Comparison of ENCODE assay signal across 16 cellular contexts in the genomic region with DNA sequence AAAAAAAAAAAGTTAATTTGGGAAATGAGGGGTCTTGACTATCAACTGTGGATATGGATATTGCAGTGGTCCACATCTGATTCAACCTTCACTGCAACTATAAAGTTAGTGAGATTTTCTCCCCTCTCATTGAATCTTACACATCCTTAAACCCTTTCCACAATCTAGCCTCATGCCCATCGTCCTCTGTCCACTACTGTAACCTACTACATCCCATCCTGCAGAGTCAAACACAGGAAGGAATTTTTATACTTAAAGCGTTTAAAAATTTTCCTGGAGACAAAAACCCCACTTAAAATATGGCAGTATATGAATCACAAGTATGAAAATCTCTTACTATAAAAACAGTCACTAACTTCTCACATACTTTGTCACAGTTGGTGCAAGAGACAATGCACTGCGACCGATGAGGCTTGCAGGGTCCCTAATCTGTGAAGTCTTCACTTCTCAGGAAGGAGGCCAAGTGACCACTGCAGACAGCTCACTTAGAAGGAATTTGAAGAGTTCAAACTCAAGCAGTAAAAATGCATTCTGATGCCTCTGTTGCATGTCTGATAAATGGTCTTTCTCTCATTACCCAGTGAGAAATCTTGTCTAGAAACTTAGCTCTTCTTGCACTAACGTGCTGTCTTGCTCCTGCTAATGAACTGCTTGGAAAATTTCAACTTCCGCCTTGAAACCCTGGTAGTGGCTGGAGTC. TPM values are rescaled to one million over a fixed set of nuclear protein-coding genes. Genes with fewer than 3 reads are reported as not detected.
DNase-seq lines count a peak whose midpoint lies in the region; ATAC-seq, FAIRE-seq and TF ChIP-seq lines count a peak whose summit lies in the region.
"Had no signal": no experiment of that assay in that cellular context is flagged by ENCODE, and none has a peak within 500 bp of the region (broad histone marks: within the 10 kb centered on the region; RNA-seq: fewer than 3 reads in every experiment).

No MANE protein-coding gene starts in this region.

- H4K5ac ChIP-seq in mesendoderm (ENCODE audit: low read length): no peak overlapping the region

- no peak overlapping the region for H3K4ac ChIP-seq in mesendoderm (ENCODE audit: low read depth, low read length)

- peaks cover 35% of the 10 kb centered on the region for H3K4me1 ChIP-seq in CD4-positive, CD25-positive, alpha-beta regulatory T cell (ENCODE audit: control insufficient read depth, insufficient read depth, low read length, poor library complexity, severe bottlenecking)
- peaks cover 10 to 47% of the 10 kb centered on the region in 2 experiments for H3K4me1 ChIP-seq in K562 (replicated peaks in 1 of 2; ENCODE audit: control insufficient read depth in 2 of 2, insufficient read depth in 2 of 2, low read length in 2 of 2)
- H3K4me1 ChIP-seq in mesendoderm (ENCODE audit: control insufficient read depth, low read depth, low read length): no peaks in the 10 kb centered on the region

- no peak for TF ChIP-seq CTCF in K562 (IDR thresholded peaks at IDR 0.05 in 2 of 3, conservative IDR thresholded peaks at IDR 0.05 in 1 of 3; ENCODE audit: insufficient read depth in 2 of 3, low read depth in 1 of 3, low read length in 3 of 3)
- TF ChIP-seq CTCF in MCF 10A (IDR thresholded peaks at IDR 0.05; ENCODE audit: unreplicated experiment): no peak

- TF ChIP-seq POLR2A in K562 (conservative IDR thresholded peaks at IDR 0.05): no peak

- H3K4me3 Mint-ChIP-seq in CD4-positive, CD25-positive, alpha-beta regulatory T cell: peak overlapping the region in 3 of 4 donors; percentile 7 to 44 (median 36)
- H3K4me3 Mint-ChIP-seq in MCF 10A (ENCODE audit: unreplicated experiment): no peak overlapping the region
- H3K4me3 Mint-ChIP-seq in effector memory CD8-positive, alpha-beta T cell: peak overlapping the region in 1 of 2 donors; percentile 16
- H3K4me3 Mint-ChIP-seq: stimulated activated naive CD8-positive, alpha-beta T cell treated with anti-CD3 and anti-CD28 coated beads, Interleukin-15, amount 100 ng/mL, for 72 hours had no signal

- H3K27ac ChIP-seq in CD4-positive, CD25-positive, alpha-beta regulatory T cell (ENCODE audit: insufficient read depth, low read length, poor library complexity, severe bottlenecking): no peak overlapping the region
- H3K27ac ChIP-seq in K562 (ENCODE audit: extremely low read depth, low read depth, low read length): peak overlapping the region; percentile 78; the same call in 2 of the 3 replicates
- H3K27ac ChIP-seq in mesendoderm (ENCODE audit: low read depth, low read length): no peak overlapping the region
- H3K27ac ChIP-seq: heart right ventricle had no signal

- H3K18ac ChIP-seq in mesendoderm (ENCODE audit: low read length): no peak overlapping the region

- peaks cover 0 to 9% (median 2%) of the 10 kb centered on the region in 7 donors for H3K9me3 Mint-ChIP-seq in CD4-positive, CD25-positive, alpha-beta regulatory T cell
- H3K9me3 Mint-ChIP-seq in MCF 10A (ENCODE audit: unreplicated experiment): no peaks in the 10 kb centered on the region
- peaks cover 3 to 10% of the 10 kb centered on the region in 2 donors for H3K9me3 Mint-ChIP-seq in effector memory CD8-positive, alpha-beta T cell

- intact Hi-C loops in K562 (cut with micrococcal nuclease): loop anchor here (5.0 kb wide), 1 partner anchor 93 kb away; no protein-coding TSS in a partner anchor
- intact Hi-C loops in MCF 10A (cut with micrococcal nuclease): no loop called here

- H3K4me2 ChIP-seq in K562 (ENCODE audit: insufficient read depth, low read length): peak overlapping the region; percentile 61
- no peak overlapping the region for H3K4me2 ChIP-seq in mesendoderm (ENCODE audit: low read length)

- no peaks in the 10 kb centered on the region for H3K36me3 ChIP-seq in CD4-positive, CD25-positive, alpha-beta regulatory T cell (ENCODE audit: control insufficient read depth, insufficient read depth, low read length)
- H3K36me3 ChIP-seq in K562 (ENCODE audit: control insufficient read depth, insufficient read depth, low read length): peaks cover 9% of the 10 kb centered on the region; the same call in 2 of the 3 replicates
- H3K36me3 ChIP-seq in mesendoderm (ENCODE audit: control insufficient read depth, insufficient read depth, low read length): no peaks in the 10 kb centered on the region
- H3K36me3 ChIP-seq: heart right ventricle had no signal

- H3K79me1 ChIP-seq in mesendoderm (ENCODE audit: low read length): no peaks in the 10 kb centered on the region

- no peak overlapping the region for H3K56ac ChIP-seq in mesendoderm (ENCODE audit: low read length)

- H3K79me2 ChIP-seq in K562 (ENCODE audit: control insufficient read depth, insufficient read depth, low read length) (peaks cover 15% of the 10 kb centered on the region; the same call in 2 of the 3 replicates), mesendoderm (ENCODE audit: control insufficient read depth, insufficient read depth, low read length) (no peaks in the 10 kb centered on the region)

- H3K9me1 ChIP-seq in K562 (ENCODE audit: control insufficient read depth, insufficient read depth, low read length): no peaks in the 10 kb centered on the region

- H3K4me3 ChIP-seq in CD4-positive, CD25-positive, alpha-beta regulatory T cell (ENCODE audit: low read depth, low read length): no peak overlapping the region
- H3K4me3 ChIP-seq in K562: no peak overlapping the region
- H3K4me3 ChIP-seq in mesendoderm (ENCODE audit: low read length): no peak overlapping the region
- H3K4me3 ChIP-seq: heart right ventricle had no signal

- no peaks in the 10 kb centered on the region for H4K20me1 ChIP-seq in K562 (replicated peaks; ENCODE audit: control insufficient read depth, insufficient read depth, low read length)

- H2AFZ ChIP-seq in K562 (ENCODE audit: low read depth, low read length): peak overlapping the region; percentile 89

- no peak for TF ChIP-seq RAD21 in K562 (CRISPR knock-in tag; conservative IDR thresholded peaks at IDR 0.05 in 1 of 2, IDR thresholded peaks at IDR 0.05 in 1 of 2)

- H4K8ac ChIP-seq in mesendoderm (ENCODE audit: low read depth, low read length): no peak overlapping the region

- H3K27ac Mint-ChIP-seq in CD4-positive, CD25-positive, alpha-beta regulatory T cell: peak overlapping the region; percentile 56 to 72 (median 68)
- H3K27ac Mint-ChIP-seq in MCF 10A (ENCODE audit: low read depth, unreplicated experiment): no peak overlapping the region
- H3K27ac Mint-ChIP-seq in effector memory CD8-positive, alpha-beta T cell: peak overlapping the region in 1 of 2 donors; percentile 92
- H3K27ac Mint-ChIP-seq: stimulated activated naive CD8-positive, alpha-beta T cell treated with anti-CD3 and anti-CD28 coated beads, Interleukin-15, amount 100 ng/mL, for 72 hours had no signal

- H3K27me3 ChIP-seq in CD4-positive, CD25-positive, alpha-beta regulatory T cell (ENCODE audit: control insufficient read depth, insufficient read depth, low read length): no peaks in the 10 kb centered on the region
- H3K27me3 ChIP-seq in K562 (ENCODE audit: control insufficient read depth in 2 of 2, insufficient read depth in 2 of 2, low read length in 2 of 2): no peaks in the 10 kb centered on the region
- no peaks in the 10 kb centered on the region for H3K27me3 ChIP-seq in mesendoderm (ENCODE audit: insufficient read depth, low read length, poor library complexity)
- H3K27me3 ChIP-seq: heart right ventricle had no signal

- H3K9me3 ChIP-seq in CD4-positive, CD25-positive, alpha-beta regulatory T cell (ENCODE audit: control insufficient read depth in 2 of 2, low read length in 2 of 2): no peaks in the 10 kb centered on the region
- H3K9me3 ChIP-seq in K562 (replicated peaks; ENCODE audit: control insufficient read depth, insufficient read depth, low read depth, low read length): 0 out of 2 replicates have a peak, but pooled peaks cover 2% of the 10 kb centered on the region
- H3K9me3 ChIP-seq: heart right ventricle had no signal

- no peak overlapping the region for H2BK15ac ChIP-seq in mesendoderm (replicated peaks; ENCODE audit: low read depth)

- no peak overlapping the region for H2BK120ac ChIP-seq in mesendoderm (ENCODE audit: low read depth, low read length)

- H3K23ac ChIP-seq in mesendoderm (ENCODE audit: low read length): no peak overlapping the region

- no peak overlapping the region for H2AK5ac ChIP-seq in mesendoderm (ENCODE audit: low read length)

- peak overlapping the region in 1 of 2 experiments; percentile 5; a peak in 2 of 4 replicates for H3K9ac ChIP-seq in K562 (ENCODE audit: insufficient read depth in 1 of 2, low read depth in 2 of 2, low read length in 2 of 2)
- no peak overlapping the region for H3K9ac ChIP-seq in mesendoderm (ENCODE audit: low read length)

- DNase-seq in CD4-positive, CD25-positive, alpha-beta regulatory T cell: no peak
- peak; percentile 76 for DNase-seq in HT1080 (ENCODE audit: low read depth)
- DNase-seq in K562 (ENCODE audit: extremely low read depth in 1 of 4, low spot score in 3 of 4): peak in 1 of 4 experiments; percentile 17
- DNase-seq in mesendoderm: peak; percentile 18
- DNase-seq in RPMI8226: no peak
- DNase-seq in MCF 10A (ENCODE audit: unreplicated experiment): no peak
- no peak for DNase-seq in NCI-H82 treated with DMSO at 0.1 percent for 48 hours (lab: John Stamatoyannopoulos, UW; ENCODE audit: unreplicated experiment)
- no peak for DNase-seq in effector memory CD8-positive, alpha-beta T cell
- DNase-seq: activated CD4-positive, CD25-positive, alpha-beta regulatory T cell; activated effector memory CD4-positive, alpha-beta T cell treated with Interleukin-2 at 50 U/mL for 16 hours; heart right ventricle; NCI-H510A treated with DMSO at 0.1 percent for 48 hours; SIG-M5; stimulated activated CD4-positive, alpha-beta T cell treated with anti-CD3 and anti-CD28 coated beads, Interleukin-4, amount 100 ng/mL, for 1 hour; stimulated activated naive CD8-positive, alpha-beta T cell treated with anti-CD3 and anti-CD28 coated beads, Interleukin-15, amount 100 ng/mL, for 72 hours had no signal

- in situ Hi-C loops in K562 (cut with MboI): no loop called here

- BruUV-seq in K562 (replicated peaks; lab: Mats Ljungman, UMichigan) (no TSS peak), MCF 10A (replicated peaks; lab: Mats Ljungman, UMichigan) (no TSS peak)

- CTCF ChIA-PET in K562 (lab: Yijun Ruan, JAX; ENCODE audit: low intra/inter-chr PET ratio): no interaction called here
- CTCF ChIA-PET in MCF 10A (lab: Yijun Ruan, JAX): no interaction called here

- H3K36me3 Mint-ChIP-seq in CD4-positive, CD25-positive, alpha-beta regulatory T cell: peaks cover 7% of the 10 kb centered on the region
- H3K36me3 Mint-ChIP-seq in MCF 10A (ENCODE audit: insufficient read depth, unreplicated experiment): no peaks in the 10 kb centered on the region
- H3K36me3 Mint-ChIP-seq in effector memory CD8-positive, alpha-beta T cell (ENCODE audit: insufficient read depth): peaks cover 7% of the 10 kb centered on the region

- peaks cover 6% of the 10 kb centered on the region for H3K27me3 Mint-ChIP-seq in CD4-positive, CD25-positive, alpha-beta regulatory T cell
- H3K27me3 Mint-ChIP-seq in MCF 10A (ENCODE audit: insufficient read depth, unreplicated experiment): no peaks in the 10 kb centered on the region
- no peaks in the 10 kb centered on the region for H3K27me3 Mint-ChIP-seq in effector memory CD8-positive, alpha-beta T cell

- 35% methylated on average over 6 of the region's 6 CpGs for WGBS in K562 (ENCODE audit: insufficient coverage, low coverage, missing lambda C conversion rate)
- no CpG with 5 or more reads among the region's 6 CpGs for WGBS in mesendoderm (ENCODE audit: extremely low coverage, insufficient coverage, low lambda C conversion rate)

- no peak for FAIRE-seq in K562 (lab: Jason Lieb, UNC)
- FAIRE-seq: D721Med had no signal

- POLR2A ChIA-PET in K562 (lab: Yijun Ruan, JAX) (interaction anchor here (0.7 to 1.5 kb wide), 3 partner anchors 14 to 139 kb away, joined by 3 to 5 read pairs (median 3); partner anchors contain the start of gene STAM), MCF 10A (lab: Yijun Ruan, JAX) (no interaction called here)

- H2BK5ac ChIP-seq in mesendoderm (ENCODE audit: low read length): no peak overlapping the region

- no peak for TF ChIP-seq EP300 in K562 (IDR thresholded peaks at IDR 0.05; ENCODE audit: low read length)

- no peak for ATAC-seq in CD4-positive, CD25-positive, alpha-beta regulatory T cell (ENCODE audit: low read depth in 2 of 2)
- peak; percentile 12 for ATAC-seq in K562
- ATAC-seq in effector memory CD8-positive, alpha-beta T cell (replicated peaks): no peak
- ATAC-seq: heart right ventricle; stimulated activated naive CD8-positive, alpha-beta T cell treated with anti-CD3 and anti-CD28 coated beads, Interleukin-15, amount 100 ng/mL, for 72 hours had no signal

- peaks cover 13 to 53% (median 35%) of the 10 kb centered on the region in 4 donors for H3K4me1 Mint-ChIP-seq in CD4-positive, CD25-positive, alpha-beta regulatory T cell
- H3K4me1 Mint-ChIP-seq in MCF 10A (ENCODE audit: insufficient read depth, unreplicated experiment): peaks cover 5% of the 10 kb centered on the region
- H3K4me1 Mint-ChIP-seq in effector memory CD8-positive, alpha-beta T cell (ENCODE audit: low read depth in 2 of 2): peaks cover 28 to 67% of the 10 kb centered on the region in 2 donors

RNA-seq across cellular contexts. Expression of gene ST8SIA6, which starts 50.3 kb away (rescaled TPM):
- total RNA-seq in CD4-positive, CD25-positive, alpha-beta regulatory T cell: 10.8 TPM
- 1 to 10 TPM; 5.6 to 9.3 (median 8.2) TPM for polyA plus RNA-seq in CD4-positive, CD25-positive, alpha-beta regulatory T cell
- 0.03 and 0.10 TPM in 2 replicates for total RNA-seq in HT1080 (2014; rRNA removed; shearing (Covaris generic))
- polyA plus RNA-seq in HT1080 (2015; cell fraction: cytosol; rRNA removed): 0.06 and 0.16 TPM in 2 replicates
- polyA plus RNA-seq in HT1080 (2015; cell fraction: nucleus; rRNA removed): 0.07 and 0.40 TPM in 2 replicates
- 2.7 and 7.6 TPM in 2 replicates for total RNA-seq in K562 (2011; cell fraction: chromatin; rRNA removed; ENCODE audit: low replicate concordance)
- 2.2 and 3.4 TPM in 2 replicates for total RNA-seq in K562 (2011; cell fraction: nucleolus; rRNA removed)
- 5.1 and 5.6 TPM in 2 replicates for total RNA-seq in K562 (2011; cell fraction: nucleoplasm; rRNA removed)
- 3.9 and 5.1 TPM in 2 replicates for total RNA-seq in K562 (2014; rRNA removed)
- total RNA-seq in K562 (2014; rRNA removed; fragmentation: Illumina TruSeq; extraction: Trizol): 6.4 and 7.2 TPM in 2 replicates
- 4.8 and 6.7 TPM in 2 replicates for total RNA-seq in K562 (2015; rRNA removed; fragmentation: Illumina TruSeq; extraction: Trizol)
- 5.0 and 6.6 TPM in 2 replicates for total RNA-seq in K562 (2021)
- polyA plus RNA-seq in K562 (2011; rRNA removed): 4.4 and 6.6 TPM in 2 replicates
- polyA plus RNA-seq in K562 (2011; cell fraction: cytosol; rRNA removed): 1.5 and 1.7 TPM in 2 replicates
- polyA plus RNA-seq in K562 (2011; cell fraction: nucleus; rRNA removed): 2.2 and 2.9 TPM in 2 replicates
- 2.9 and 5.6 TPM in 2 replicates for polyA plus RNA-seq in K562 (2012)
- polyA plus RNA-seq in K562 (2014; fragmentation: Illumina TruSeq; extraction: Trizol): 4.1 and 5.2 TPM in 2 replicates
- polyA plus RNA-seq in K562 (2014; fragmentation: Nextera tagmentation; extraction: Ambion mirVana): 1 to 10 TPM in 1 of 2 experiments, under 1 TPM in 1; 0.69 to 1.2 TPM
- polyA plus RNA-seq in K562 (2014; rRNA removed): 3.2 and 3.3 TPM in 2 replicates
- polyA minus RNA-seq in K562 (2011; rRNA and poly(A)+ RNA removed): 7.8 and 11.2 TPM in 2 replicates
- polyA minus RNA-seq in K562 (2011; cell fraction: cytosol; rRNA and poly(A)+ RNA removed): 2.1 and 7.0 TPM in 2 replicates
- polyA minus RNA-seq in K562 (2011; cell fraction: nucleus; rRNA and poly(A)+ RNA removed): 1.8 and 2.7 TPM in 2 replicates
- 1.5 TPM for polyA plus RNA-seq in mesendoderm (2013, experiment 1 of 2)
- 1.6 TPM for polyA plus RNA-seq in mesendoderm (2013, experiment 2 of 2)
- 0.19 and 0.52 TPM in 2 replicates for total RNA-seq in MCF 10A (2022)

Comparison
In these comparisons a context has a peak if more than half of its experiments do, and no peak if none do; other contexts are left out.
1. DNase-seq: peak in HT1080 (single experiment) and mesendoderm (single experiment); none in CD4-positive, CD25-positive, alpha-beta regulatory T cell (0 of 3), RPMI8226 (single experiment), MCF 10A (single experiment), NCI-H82 treated with DMSO at 0.1 percent for 48 hours (single experiment) and effector memory CD8-positive, alpha-beta T cell (0 of 3).